In genomic region chr6:151690303-151690702, GRCh38 we compare ENCODE assay signal across 9 cellular contexts.
A peak's percentile ranks its signal among the peaks of the same experiment; 100 is the strongest.
DNase-seq lines count a peak whose midpoint lies in the region; FAIRE-seq and TF ChIP-seq lines count a peak whose summit lies in the region.
"Had no signal": no experiment of that assay in that cellular context is flagged by ENCODE, and none has a peak within 500 bp of the region (broad histone marks: within the 10 kb centered on the region; RNA-seq: fewer than 3 reads in every experiment).

No MANE protein-coding gene starts in this region.

- no peaks in the 10 kb centered on the region for H3K79me2 ChIP-seq in GM23248 (ENCODE audit: insufficient read depth)

- DNase-seq in AG10803 (ENCODE audit: low read depth) = peak; percentile 37
- peak; percentile 59 for DNase-seq in GM23248
- DNase-seq in adipocyte (ENCODE audit: low read depth) = no peak
- DNase-seq in mesenchymal stem cell = no peak
- DNase-seq in GM19239 (ENCODE audit: insufficient read length, low spot score) = no peak
- DNase-seq in DMS114 treated with DMSO at 0.1 percent for 48 hours (lab: John Stamatoyannopoulos, UW; ENCODE audit: unreplicated experiment) = no peak
- no peak for DNase-seq in LoVo (ENCODE audit: low spot score)
- DNase-seq in NCI-H2029 treated with DMSO at 0.1 percent for 48 hours (lab: John Stamatoyannopoulos, UW) = no peak

- no peak overlapping the region for H3K23ac ChIP-seq in mesenchymal stem cell (ENCODE audit: low read length in 2 of 2)

- H3K4me3 ChIP-seq in AG10803 (ENCODE audit: low read length) (peak overlapping the region; percentile 21), GM23248 (peak overlapping the region; percentile 70), adipocyte (ENCODE audit: low read length) (peak overlapping the region; percentile 78), mesenchymal stem cell (ENCODE audit: insufficient read depth in 1 of 2, low read depth in 1 of 2, low read length in 2 of 2) (peak overlapping the region in 1 of 2 experiments; percentile 72)
- H3K4me3 ChIP-seq: SJSA1 had no signal

- H4K8ac ChIP-seq in mesenchymal stem cell (ENCODE audit: low read length) = no peak overlapping the region

- H2BK120ac ChIP-seq in mesenchymal stem cell (ENCODE audit: low read depth, low read length) = no peak overlapping the region

- H3K27ac ChIP-seq in GM23248 (peak overlapping the region; percentile 63), mesenchymal stem cell (ENCODE audit: low read length, poor library complexity, severe bottlenecking) (no peak overlapping the region)
- H3K27ac ChIP-seq: SJSA1 had no signal

- H3K36me3 ChIP-seq in GM23248 (ENCODE audit: low read depth) = no peaks in the 10 kb centered on the region
- H3K36me3 ChIP-seq in adipocyte (ENCODE audit: control insufficient read depth, insufficient read depth, low read length, severe bottlenecking) = no peaks in the 10 kb centered on the region
- no peaks in the 10 kb centered on the region for H3K36me3 ChIP-seq in mesenchymal stem cell (ENCODE audit: control insufficient read depth in 1 of 2, insufficient read depth in 2 of 2, low read depth in 1 of 2, low read length in 2 of 2)
- H3K36me3 ChIP-seq: SJSA1 had no signal

- TF ChIP-seq CTCF in AG10803 (conservative IDR thresholded peaks at IDR 0.05; ENCODE audit: low read length) = peak; percentile 35

- no peak overlapping the region for H3K18ac ChIP-seq in mesenchymal stem cell (ENCODE audit: low read depth in 1 of 2, low read length in 2 of 2)

- H3K4me2 ChIP-seq in GM23248 (ENCODE audit: unreplicated experiment) (peak overlapping the region; percentile 95), mesenchymal stem cell (ENCODE audit: low read length, poor library complexity, severe bottlenecking) (no peak overlapping the region)

- H2AFZ ChIP-seq in GM23248 (peak overlapping the region; percentile 95), mesenchymal stem cell (ENCODE audit: low read depth, low read length) (no peak overlapping the region)

- no peak overlapping the region for H3K14ac ChIP-seq in mesenchymal stem cell (ENCODE audit: low read length in 2 of 2)

- 1% methylated on average over 4 of the region's 4 CpGs for WGBS in GM23248 (ENCODE audit: low coverage in 1 of 2, low lambda C conversion rate in 2 of 2, missing lambda C conversion rate in 2 of 2), 2 experiments
- WGBS in mesenchymal stem cell = 79% methylated on average over 3 of the region's 4 CpGs

- H4K91ac ChIP-seq in mesenchymal stem cell (ENCODE audit: low read length) = no peak overlapping the region

- H2BK12ac ChIP-seq in mesenchymal stem cell (ENCODE audit: low read length in 2 of 2) = no peak overlapping the region

- no peaks in the 10 kb centered on the region for H4K20me1 ChIP-seq in GM23248 (ENCODE audit: insufficient read depth)

- H3K27me3 ChIP-seq in GM23248 (replicated peaks; ENCODE audit: insufficient read depth) (no peaks in the 10 kb centered on the region), adipocyte (replicated peaks; ENCODE audit: control insufficient read depth, insufficient read depth, low read length) (no peaks in the 10 kb centered on the region), mesenchymal stem cell (ENCODE audit: control insufficient read depth in 1 of 2, insufficient read depth in 1 of 2, low read length in 2 of 2) (peaks cover 0 to 4% of the 10 kb centered on the region in 2 experiments)
- H3K27me3 ChIP-seq: SJSA1 had no signal

- H3K4me1 ChIP-seq in GM23248 (ENCODE audit: insufficient read depth) (peaks cover 22% of the 10 kb centered on the region), adipocyte (ENCODE audit: control insufficient read depth, insufficient read depth, low read length) (peaks cover 17% of the 10 kb centered on the region), mesenchymal stem cell (ENCODE audit: control insufficient read depth, insufficient read depth, low read depth, low read length) (no peaks in the 10 kb centered on the region)

- no peaks in the 10 kb centered on the region for H3F3A ChIP-seq in GM23248 (ENCODE audit: insufficient read depth)

- FAIRE-seq in GM19239 (lab: Jason Lieb, UNC) = no peak

- H3K9ac ChIP-seq in GM23248 (peak overlapping the region; percentile 81), adipocyte (ENCODE audit: low read length) (peak overlapping the region; percentile 86), mesenchymal stem cell (ENCODE audit: low read length) (peak overlapping the region; percentile 93)

- H3K9me3 ChIP-seq in GM23248 (ENCODE audit: low read depth) = no peaks in the 10 kb centered on the region
- H3K9me3 ChIP-seq in adipocyte (ENCODE audit: control insufficient read depth, low read length) = no peaks in the 10 kb centered on the region
- no peaks in the 10 kb centered on the region for H3K9me3 ChIP-seq in mesenchymal stem cell (ENCODE audit: control insufficient read depth, low read length)
- H3K9me3 ChIP-seq: SJSA1 had no signal

- no peaks in the 10 kb centered on the region for H3K9me2 ChIP-seq in GM23248 (ENCODE audit: insufficient read depth)

- H3K4ac ChIP-seq in mesenchymal stem cell (ENCODE audit: low read depth in 1 of 2, low read length in 2 of 2) = no peak overlapping the region

- no peaks in the 10 kb centered on the region for H3K79me1 ChIP-seq in mesenchymal stem cell (replicated peaks; ENCODE audit: low read length, poor library complexity, severe bottlenecking)

- in situ Hi-C loops in GM23248 (cut with MboI) = loop anchor here (10.0 kb wide), 1 partner anchor 574 kb away; no protein-coding TSS in a partner anchor

- H2BK5ac ChIP-seq in mesenchymal stem cell (ENCODE audit: low read depth, low read length, poor library complexity, severe bottlenecking) = no peak overlapping the region

- no peak overlapping the region for H2BK15ac ChIP-seq in mesenchymal stem cell (ENCODE audit: low read depth, poor library complexity, severe bottlenecking)

- H2AK5ac ChIP-seq in mesenchymal stem cell (ENCODE audit: low read length, severe bottlenecking) = no peak overlapping the region

Comparison
In these comparisons a context has a peak if more than half of its experiments do, and no peak if none do; other contexts are left out.
1. DNase-seq: peak in AG10803 (single experiment) and GM23248 (single experiment); none in adipocyte (single experiment), mesenchymal stem cell (single experiment), GM19239 (single experiment), DMS114 treated with DMSO at 0.1 percent for 48 hours (single experiment), LoVo (single experiment) and NCI-H2029 treated with DMSO at 0.1 percent for 48 hours (single experiment).
2. Peak in every context shown above with its lines, with median percentiles within 50 percentile points of each other: H3K9ac ChIP-seq.